Comparison of ENCODE assay signal across 32 cellular contexts in the genomic region with DNA sequence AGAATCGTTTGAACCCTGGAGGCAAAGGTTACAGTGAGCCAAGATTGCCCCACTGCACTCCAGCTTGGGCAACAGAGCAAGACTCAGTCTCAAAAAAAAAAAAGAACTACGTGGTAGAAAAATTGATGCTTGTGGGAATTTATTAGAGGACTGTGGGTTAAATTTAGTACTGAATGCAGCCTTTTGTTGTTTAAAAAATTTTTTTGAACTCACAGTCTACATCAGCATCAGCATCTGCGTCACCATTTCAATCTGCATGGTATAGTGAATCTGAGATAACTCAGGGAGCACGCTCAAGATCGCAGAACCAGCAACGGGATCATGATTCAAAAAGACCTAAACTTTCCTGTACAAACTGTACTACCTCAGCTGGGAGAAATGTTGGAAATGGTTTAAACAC.
"Had no signal": no experiment of that assay in that cellular context is flagged by ENCODE, and none has a peak within 500 bp of the region (broad histone marks: within the 10 kb centered on the region; RNA-seq: fewer than 3 reads in every experiment).

No MANE protein-coding gene starts in this region.

- H3K27me3 ChIP-seq: gastrocnemius medialis, hepatocyte, ovary, stomach, tibial artery, upper lobe of right lung had no signal

- H3K4me1 Mint-ChIP-seq: nephron progenitor cell had no signal

- ATAC-seq: activated CD8-positive, alpha-beta memory T cell treated with anti-CD3 and anti-CD28 coated beads, Interleukin-2, amount 10 ng/mL, durations not matched to agents 7 days and 5 days; activated CD8-positive, alpha-beta T cell treated with anti-CD3 and anti-CD28 coated beads, Interleukin-2, amount 10 ng/mL, durations not matched to agents 7 days and 5 days; activated naive CD8-positive, alpha-beta T cell treated with anti-CD3 and anti-CD28 coated beads, Interleukin-2, amount 50 U/mL, for 24 hours; gastrocnemius medialis; left cardiac atrium; mucosa of descending colon; SK-N-SH treated with all-trans-retinoic acid at 6 μM for 48 hours; stimulated activated naive B cell treated with anti-CD40 and anti-IgM and Interleukin-4, amounts not matched to agents 10 μg/mL and 1 μg/mL and 100 μg/mL, for 72 hours; upper lobe of right lung had no signal

- DNase-seq: activated CD4-positive, alpha-beta T cell treated with anti-CD3 and anti-CD28 coated beads for 1 hour; activated CD8-positive, alpha-beta memory T cell treated with anti-CD3 and anti-CD28 coated beads, Interleukin-2, amount 10 ng/mL, durations not matched to agents 7 days and 5 days; activated CD8-positive, alpha-beta T cell treated with anti-CD3 and anti-CD28 coated beads, Interleukin-2, amount 10 ng/mL, durations not matched to agents 7 days and 5 days; activated effector memory CD4-positive, alpha-beta T cell treated with Interleukin-2 at 50 U/mL for 16 hours; activated naive CD4-positive, alpha-beta T cell treated with anti-CD3 and anti-CD28 coated beads for 36 hours; activated naive CD8-positive, alpha-beta T cell treated with anti-CD3 and anti-CD28 coated beads, Interleukin-2, amount 50 U/mL, for 24 hours; amygdala; dermis blood vessel endothelial cell; effector CD4-positive, alpha-beta T cell; gastrocnemius medialis; glutamatergic neuron; left cardiac atrium; mucosa of descending colon; nephron progenitor cell; ovary; stimulated activated CD4-positive, alpha-beta T cell treated with anti-CD3 and anti-CD28 coated beads, Interleukin-1b, Interleukin-23, amount 100 ng/mL, for 48 hours; stimulated activated CD4-positive, alpha-beta T cell treated with anti-CD3 and anti-CD28 coated beads, Interleukin-4, amount 100 ng/mL, for 4 hours; stimulated activated CD8-positive, alpha-beta memory T cell treated with anti-CD3 and anti-CD28 coated beads, Interleukin-4, amount 100 ng/mL, for 48 hours; stimulated activated naive B cell treated with anti-CD40 and anti-IgM and Interleukin-4, amounts not matched to agents 10 μg/mL and 1 μg/mL and 100 μg/mL, for 72 hours; stomach; T-helper 2 cell; tibial artery; upper lobe of right lung had no signal

- H3K27ac ChIP-seq: gastrocnemius medialis, hepatocyte, ovary, prostate gland, stomach, tibial artery, upper lobe of right lung had no signal

- H3K27me3 Mint-ChIP-seq: activated CD8-positive, alpha-beta memory T cell treated with anti-CD3 and anti-CD28 coated beads, Interleukin-2, amount 10 ng/mL, durations not matched to agents 7 days and 5 days; activated naive CD8-positive, alpha-beta T cell treated with anti-CD3 and anti-CD28 coated beads, Interleukin-2, amount 50 U/mL, for 24 hours; stimulated activated naive B cell treated with anti-CD40 and anti-IgM and Interleukin-4, amounts not matched to agents 10 μg/mL and 1 μg/mL and 100 μg/mL, for 72 hours had no signal

- H3K9me3 ChIP-seq: gastrocnemius medialis, mucosa of descending colon, ovary, prostate gland, stomach, tibial artery, upper lobe of right lung had no signal

- H3K27ac Mint-ChIP-seq: activated CD8-positive, alpha-beta memory T cell treated with anti-CD3 and anti-CD28 coated beads, Interleukin-2, amount 10 ng/mL, durations not matched to agents 7 days and 5 days; activated CD8-positive, alpha-beta T cell treated with anti-CD3 and anti-CD28 coated beads, Interleukin-2, amount 10 ng/mL, durations not matched to agents 7 days and 5 days; activated naive CD4-positive, alpha-beta T cell treated with anti-CD3 and anti-CD28 coated beads for 36 hours; activated naive CD8-positive, alpha-beta T cell treated with anti-CD3 and anti-CD28 coated beads, Interleukin-2, amount 50 U/mL, for 24 hours; nephron progenitor cell; stimulated activated naive B cell treated with anti-CD40 and anti-IgM and Interleukin-4, amounts not matched to agents 10 μg/mL and 1 μg/mL and 100 μg/mL, for 72 hours had no signal

- H3K36me3 ChIP-seq: ovary, prostate gland had no signal

- FAIRE-seq: bronchial epithelial cell, colon, endometrium, keratinocyte had no signal

- H3K4me3 Mint-ChIP-seq: activated CD8-positive, alpha-beta memory T cell treated with anti-CD3 and anti-CD28 coated beads, Interleukin-2, amount 10 ng/mL, durations not matched to agents 7 days and 5 days; activated CD8-positive, alpha-beta T cell treated with anti-CD3 and anti-CD28 coated beads, Interleukin-2, amount 10 ng/mL, durations not matched to agents 7 days and 5 days; activated naive CD4-positive, alpha-beta T cell treated with anti-CD3 and anti-CD28 coated beads for 36 hours; activated naive CD8-positive, alpha-beta T cell treated with anti-CD3 and anti-CD28 coated beads, Interleukin-2, amount 50 U/mL, for 24 hours; nephron progenitor cell; stimulated activated naive B cell treated with anti-CD40 and anti-IgM and Interleukin-4, amounts not matched to agents 10 μg/mL and 1 μg/mL and 100 μg/mL, for 72 hours had no signal

- H3K4me2 ChIP-seq: hepatocyte, smooth muscle cell had no signal

- H3K4me1 ChIP-seq: prostate gland, upper lobe of right lung had no signal

- H2AFZ ChIP-seq: hepatocyte had no signal

- H3K9me3 Mint-ChIP-seq: activated naive CD4-positive, alpha-beta T cell treated with anti-CD3 and anti-CD28 coated beads for 36 hours; activated naive CD8-positive, alpha-beta T cell treated with anti-CD3 and anti-CD28 coated beads, Interleukin-2, amount 50 U/mL, for 24 hours; nephron progenitor cell; stimulated activated naive B cell treated with anti-CD40 and anti-IgM and Interleukin-4, amounts not matched to agents 10 μg/mL and 1 μg/mL and 100 μg/mL, for 72 hours had no signal

- H3K4me3 ChIP-seq: gastrocnemius medialis, hepatocyte, lung, mucosa of descending colon, ovary, prostate gland, smooth muscle cell, stomach, tibial artery, upper lobe of right lung had no signal
